Comparison of ENCODE assay signal across 15 cellular contexts in genomic region chr3:172624999-172625398, GRCh38.
"Had no signal": no experiment of that assay in that cellular context is flagged by ENCODE, and none has a peak within 500 bp of the region (broad histone marks: within the 10 kb centered on the region; RNA-seq: fewer than 3 reads in every experiment).

No MANE protein-coding gene starts in this region.

- DNase-seq: activated CD4-positive, alpha-beta T cell treated with anti-CD3 and anti-CD28 coated beads for 4 hours; activated CD8-positive, alpha-beta memory T cell treated with anti-CD3 and anti-CD28 coated beads, Interleukin-2, amount 50 U/mL, for 48 hours; activated CD8-positive, alpha-beta T cell treated with anti-CD3 and anti-CD28 coated beads, Interleukin-2, amount 10 ng/mL, durations not matched to agents 7 days and 5 days; activated naive CD4-positive, alpha-beta T cell; activated naive CD8-positive, alpha-beta T cell treated with anti-CD3 and anti-CD28 coated beads, Interleukin-2, amount 50 U/mL, for 24 hours; dorsolateral prefrontal cortex; heart left ventricle; natural killer cell; nucleus accumbens; psoas muscle; stimulated activated CD4-positive, alpha-beta T cell treated with anti-CD3 and anti-CD28 coated beads, Interleukin-4, amount 100 ng/mL, for 1 hour; stimulated activated CD8-positive, alpha-beta memory T cell treated with anti-CD3 and anti-CD28 coated beads, Interleukin-4, amount 100 ng/mL, for 48 hours; T1000; testis had no signal

- H3K27ac ChIP-seq: ascending aorta, dorsolateral prefrontal cortex, heart left ventricle, psoas muscle, testis had no signal

- H3K27me3 ChIP-seq: ascending aorta, dorsolateral prefrontal cortex, heart left ventricle, testis had no signal

- H3K36me3 ChIP-seq: ascending aorta, heart left ventricle had no signal

- ATAC-seq: activated CD8-positive, alpha-beta T cell treated with anti-CD3 and anti-CD28 coated beads, Interleukin-2, amount 10 ng/mL, durations not matched to agents 7 days and 5 days; activated naive CD8-positive, alpha-beta T cell treated with anti-CD3 and anti-CD28 coated beads, Interleukin-2, amount 50 U/mL, for 24 hours; heart left ventricle; natural killer cell; psoas muscle had no signal

- H3K4me3 ChIP-seq: ascending aorta, dorsolateral prefrontal cortex, heart left ventricle, psoas muscle had no signal

- H3K9me3 ChIP-seq: ascending aorta, heart left ventricle, psoas muscle, testis had no signal

- H3K4me1 ChIP-seq: ascending aorta, psoas muscle, testis had no signal
